Comparison of ENCODE assay signal across 12 cellular contexts in genomic region chr7:11613292-11613930, GRCh38.
DNase-seq lines count a peak whose midpoint lies in the region; ATAC-seq lines count a peak whose summit lies in the region.
"Had no signal": no experiment of that assay in that cellular context is flagged by ENCODE, and none has a peak within 500 bp of the region (broad histone marks: within the 10 kb centered on the region; RNA-seq: fewer than 3 reads in every experiment).

No MANE protein-coding gene starts in this region.

- ATAC-seq in GM18861 (IDR thresholded peaks at IDR 0.05; ENCODE audit: unreplicated experiment) (peak; percentile 93), GM21423 (IDR thresholded peaks at IDR 0.05; ENCODE audit: unreplicated experiment) (peak; percentile 66), HG03045 (IDR thresholded peaks at IDR 0.05; ENCODE audit: unreplicated experiment) (peak; percentile 88)
- ATAC-seq: left ventricle myocardium superior had no signal

- DNase-seq in NCI-H446 treated with DMSO at 0.1 percent for 48 hours (lab: John Stamatoyannopoulos, UW) (peak; percentile 40), dedifferentiated amniotic fluid mesenchymal stem cell (ENCODE audit: extremely low spot score) (no peak), CD1c-positive myeloid dendritic cell (ENCODE audit: extremely low spot score) (no peak), germinal center (ENCODE audit: low spot score) (no peak)
- no peak for DNase-seq in stimulated activated CD4-positive, alpha-beta T cell treated with anti-CD3 and anti-CD28 coated beads, Interleukin-4, amount 100 ng/mL, for 1 hour
- DNase-seq: activated CD8-positive, alpha-beta memory T cell treated with anti-CD3 and anti-CD28 coated beads, Interleukin-2, amount 50 U/mL, for 48 hours; brain microvascular endothelial cell; left ventricle myocardium superior; NCI-H2081 treated with DMSO at 0.1 percent for 48 hours had no signal
